22 cellular contexts compared by ENCODE assay signal in genomic region chr5:10892911-10893215, GRCh38.
DNase-seq lines count a peak whose midpoint lies in the region; ATAC-seq and TF ChIP-seq lines count a peak whose summit lies in the region.
"Had no signal": no experiment of that assay in that cellular context is flagged by ENCODE, and none has a peak within 500 bp of the region (broad histone marks: within the 10 kb centered on the region; RNA-seq: fewer than 3 reads in every experiment).

No MANE protein-coding gene starts in this region.

- no peak for DNase-seq in Right ventricle myocardium inferior (ENCODE audit: missing footprints)
- no peak for DNase-seq in cardiac septum (ENCODE audit: low spot score)
- peak; percentile 8 for DNase-seq in epithelial cell of esophagus (ENCODE audit: low read depth)
- DNase-seq in hypothalamus (lab: John Stamatoyannopoulos, UW): no peak
- no peak for DNase-seq in NCI-H446 treated with DMSO at 0.1 percent for 48 hours (lab: John Stamatoyannopoulos, UW)
- no peak for DNase-seq in NCI-H2081 (lab: John Stamatoyannopoulos, UW)
- DNase-seq: 8988T; ACHN; AML-193; BE2C; CD4-positive, alpha-beta T cell; CD8-positive, alpha-beta memory T cell; DMS 273 treated with DMSO at 0.1 percent for 48 hours; DMS79; GDM1; H7; HCEC 1CT had no signal

- H3K27ac ChIP-seq in skin epidermis: peak overlapping the region in 12 of 21 experiments; percentile 30 to 81 (median 72)
- H3K27ac ChIP-seq: A549; BLaER1 treated with 17β-estradiol and CSF1 and Interleukin-3, amounts not matched to agents 10 nM and 100 nM; GM23248 had no signal

- H3K4me3 ChIP-seq in epithelial cell of esophagus (ENCODE audit: low read length) (no peak overlapping the region), skin epidermis (no peak overlapping the region)
- H3K4me3 ChIP-seq: A549; BLaER1 treated with 17β-estradiol and CSF1 and Interleukin-3, amounts not matched to agents 10 nM and 100 nM; GM12878; GM23248 had no signal

- intact Hi-C loops in Right ventricle myocardium inferior (cut with DNase I): no loop called here
- intact Hi-C loops in cardiac septum (cut with DNase I): no loop called here

- TF ChIP-seq CTCF in epithelial cell of esophagus (IDR thresholded peaks at IDR 0.05; ENCODE audit: insufficient read depth, low read depth, low read length, missing control alignments): no peak

- peak; percentile 16 for ATAC-seq in Right ventricle myocardium inferior
- ATAC-seq: A549, GM12878 had no signal
